In the genomic region with DNA sequence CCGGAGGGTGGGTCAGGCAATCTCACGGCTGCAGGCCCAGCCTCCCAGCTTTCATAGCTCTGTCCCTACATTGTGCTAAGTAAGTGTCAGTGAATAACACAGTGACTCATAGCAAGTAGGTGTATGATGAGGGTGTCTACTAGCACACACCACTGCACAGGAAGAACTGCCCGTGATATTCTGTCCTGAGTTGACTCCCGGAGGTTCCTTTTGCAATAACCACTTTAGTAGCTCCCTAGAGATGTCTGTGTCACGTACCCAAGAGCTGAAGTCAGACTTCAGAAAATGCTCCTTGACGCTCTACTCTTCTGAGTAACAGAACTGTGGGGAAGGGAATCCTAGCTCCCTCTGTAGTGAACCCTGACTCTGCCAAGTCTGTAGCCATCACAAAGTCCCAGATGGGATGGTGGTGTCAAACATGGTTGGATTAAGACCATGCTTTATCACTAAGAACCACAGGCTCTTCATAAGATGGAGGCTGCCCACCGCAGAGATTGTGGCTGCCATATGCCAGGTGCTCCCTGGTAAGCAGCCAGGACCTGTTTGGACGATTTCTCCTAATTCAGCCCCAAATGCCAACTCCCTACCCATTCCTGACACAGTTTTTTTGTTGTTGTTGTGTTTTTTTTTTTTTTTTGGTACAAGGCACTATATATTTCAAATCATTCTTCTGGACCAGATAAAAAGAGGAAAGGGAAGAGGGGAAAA, we compare ENCODE assay signal across 14 cellular contexts.
DNase-seq lines count a peak whose midpoint lies in the region; ATAC-seq, FAIRE-seq and TF ChIP-seq lines count a peak whose summit lies in the region.
"Had no signal": no experiment of that assay in that cellular context is flagged by ENCODE, and none has a peak within 500 bp of the region (broad histone marks: within the 10 kb centered on the region; RNA-seq: fewer than 3 reads in every experiment).

No MANE protein-coding gene starts in this region.

- no peak for TF ChIP-seq CTCF in kidney epithelial cell (IDR thresholded peaks at IDR 0.05; ENCODE audit: insufficient read depth, low read length, poor library complexity, severe bottlenecking)
- TF ChIP-seq CTCF in Caco-2 (IDR thresholded peaks at IDR 0.05; ENCODE audit: insufficient read depth in 1 of 2, low read depth in 1 of 2, low read length in 1 of 2, severe bottlenecking in 1 of 2, unreplicated experiment in 1 of 2): no peak

- H3K9me3 Mint-ChIP-seq in activated T-helper 17 cell treated with anti-CD3 and anti-CD28 coated beads, Interleukin-2, amount 50 U/mL, for 72 hours: peaks cover 3% of the 10 kb centered on the region
- H3K9me3 Mint-ChIP-seq in Caco-2 (ENCODE audit: unreplicated experiment): no peaks in the 10 kb centered on the region
- H3K9me3 Mint-ChIP-seq: activated CD4-positive, alpha-beta memory T cell treated with anti-CD3 and anti-CD28 coated beads for 36 hours; central memory CD8-positive, alpha-beta T cell had no signal

- H3K36me3 ChIP-seq in kidney epithelial cell (ENCODE audit: control insufficient read depth, insufficient read depth, low read length): no peaks in the 10 kb centered on the region
- no peaks in the 10 kb centered on the region for H3K36me3 ChIP-seq in Caco-2 (ENCODE audit: control insufficient read depth, insufficient read depth, low read length)
- H3K36me3 ChIP-seq: neutrophil, Peyer's patch had no signal

- DNase-seq in Ammon's horn (ENCODE audit: low spot score) (peak; percentile 21), GOT3 (lab: John Stamatoyannopoulos, UW) (peak; percentile 67), kidney epithelial cell (ENCODE audit: low read depth) (peak; percentile 86), Caco-2 (no peak), NCI-H2081 treated with DMSO at 0.1 percent for 48 hours (lab: John Stamatoyannopoulos, UW) (no peak), GM12891 (ENCODE audit: insufficient read length, low spot score) (no peak), COR-L47 (lab: John Stamatoyannopoulos, UW) (no peak)
- DNase-seq: activated CD4-positive, alpha-beta memory T cell treated with anti-CD3 and anti-CD28 coated beads for 36 hours; DMS153; NCI-H146; Peyer's patch had no signal

- no peaks in the 10 kb centered on the region for H3K4me1 ChIP-seq in Caco-2
- H3K4me1 ChIP-seq: Peyer's patch had no signal

- no peak for TF ChIP-seq POLR2A in GM12891 (IDR thresholded peaks at IDR 0.05; ENCODE audit: low read depth, low read length)

- peaks cover 12% of the 10 kb centered on the region for H3K27me3 Mint-ChIP-seq in activated T-helper 17 cell treated with anti-CD3 and anti-CD28 coated beads, Interleukin-2, amount 50 U/mL, for 72 hours
- H3K27me3 Mint-ChIP-seq in Caco-2 (ENCODE audit: insufficient read depth, unreplicated experiment): peaks cover 9% of the 10 kb centered on the region

- H3K4me3 Mint-ChIP-seq in activated T-helper 17 cell treated with anti-CD3 and anti-CD28 coated beads, Interleukin-2, amount 50 U/mL, for 72 hours: no peak overlapping the region
- H3K4me3 Mint-ChIP-seq in Caco-2 (ENCODE audit: unreplicated experiment): no peak overlapping the region
- H3K4me3 Mint-ChIP-seq: activated CD4-positive, alpha-beta memory T cell treated with anti-CD3 and anti-CD28 coated beads for 36 hours; central memory CD8-positive, alpha-beta T cell had no signal

- FAIRE-seq in GM12891 (lab: Jason Lieb, UNC): no peak

- ATAC-seq in activated T-helper 17 cell treated with anti-CD3 and anti-CD28 coated beads, Interleukin-2, amount 50 U/mL, for 72 hours (replicated peaks): peak; percentile 54

- H3K4me1 Mint-ChIP-seq in activated T-helper 17 cell treated with anti-CD3 and anti-CD28 coated beads, Interleukin-2, amount 50 U/mL, for 72 hours: no peaks in the 10 kb centered on the region
- no peaks in the 10 kb centered on the region for H3K4me1 Mint-ChIP-seq in Caco-2 (ENCODE audit: low read depth, unreplicated experiment)
- H3K4me1 Mint-ChIP-seq: central memory CD8-positive, alpha-beta T cell had no signal

- no peak overlapping the region for H3K27ac Mint-ChIP-seq in activated T-helper 17 cell treated with anti-CD3 and anti-CD28 coated beads, Interleukin-2, amount 50 U/mL, for 72 hours
- no peak overlapping the region for H3K27ac Mint-ChIP-seq in Caco-2 (ENCODE audit: unreplicated experiment)
- H3K27ac Mint-ChIP-seq: activated CD4-positive, alpha-beta memory T cell treated with anti-CD3 and anti-CD28 coated beads for 36 hours had no signal

- H3K36me3 Mint-ChIP-seq in activated T-helper 17 cell treated with anti-CD3 and anti-CD28 coated beads, Interleukin-2, amount 50 U/mL, for 72 hours (ENCODE audit: low read depth): no peaks in the 10 kb centered on the region
- H3K36me3 Mint-ChIP-seq in Caco-2 (ENCODE audit: insufficient read depth, unreplicated experiment): no peaks in the 10 kb centered on the region
- H3K36me3 Mint-ChIP-seq: activated CD4-positive, alpha-beta memory T cell treated with anti-CD3 and anti-CD28 coated beads for 36 hours had no signal

- no peaks in the 10 kb centered on the region for H3K27me3 ChIP-seq in kidney epithelial cell (ENCODE audit: control insufficient read depth, insufficient read depth, low read length)
- H3K27me3 ChIP-seq in Caco-2 (replicated peaks; ENCODE audit: control insufficient read depth, insufficient read depth, low read length): no peaks in the 10 kb centered on the region
- H3K27me3 ChIP-seq: neutrophil, Peyer's patch had no signal

- CTCF ChIA-PET in Caco-2 (lab: Charles Lee): no interaction called here

- H3K9me3 ChIP-seq in Caco-2: no peaks in the 10 kb centered on the region
- H3K9me3 ChIP-seq: neutrophil, Peyer's patch had no signal

- no peak overlapping the region for H3K4me3 ChIP-seq in kidney epithelial cell (ENCODE audit: low read depth, low read length)
- H3K4me3 ChIP-seq in Caco-2 (ENCODE audit: low read depth, low read length): no peak overlapping the region
- H3K4me3 ChIP-seq: Peyer's patch had no signal

- POLR2A ChIA-PET in Caco-2 (lab: Charles Lee): no interaction called here

- intact Hi-C loops in Caco-2 (cut with micrococcal nuclease; ENCODE audit: unreplicated experiment): no loop called here

- BruUV-seq in Caco-2 (replicated peaks; lab: Mats Ljungman, UMichigan): no TSS peak

TF ChIP-seq in GM12891, 5 proteins besides CTCF, POLR2A, EP300 and RAD21:
- TF ChIP-seq PAX5 (IDR thresholded peaks at IDR 0.05; ENCODE audit: insufficient read depth, low read length, severe bottlenecking) (no peak), SPI1 (IDR thresholded peaks at IDR 0.05; ENCODE audit: low read depth, low read length) (no peak), POLR2AphosphoS5 (IDR thresholded peaks at IDR 0.05; ENCODE audit: low read depth, low read length) (no peak), TAF1 (IDR thresholded peaks at IDR 0.05; ENCODE audit: low read depth, low read length) (no peak), POU2F2 (IDR thresholded peaks at IDR 0.05; ENCODE audit: low read depth, low read length) (no peak)

Comparison
In these comparisons a context has a peak if more than half of its experiments do, and no peak if none do; other contexts are left out.
1. DNase-seq: peak in Ammon's horn (single experiment), GOT3 (single experiment) and kidney epithelial cell (single experiment); none in Caco-2 (0 of 2), NCI-H2081 treated with DMSO at 0.1 percent for 48 hours (single experiment), GM12891 (single experiment) and COR-L47 (single experiment).